1 cellular context compared by ENCODE assay signal in genomic region chr1:1001631-1002300, GRCh38.
TF ChIP-seq lines count a peak whose summit lies in the region.

No MANE protein-coding gene starts in this region.

TF ChIP-seq in HepG2, 621 proteins besides CTCF, POLR2A, EP300 and RAD21 (continued from another document and continues in another):
- TF ChIP-seq MLXIP (CRISPR knock-in tag; IDR thresholded peaks at IDR 0.05; ENCODE audit: borderline replicate concordance) (no peak), BCL6 (CRISPR knock-in tag; IDR thresholded peaks at IDR 0.05) (no peak), XRCC5 (optimal IDR thresholded peaks at IDR 0.05; ENCODE audit: low read length) (peak; percentile 92), ZNF446 (CRISPR knock-in tag; IDR thresholded peaks at IDR 0.05) (no peak), ZNF441 (CRISPR knock-in tag; IDR thresholded peaks at IDR 0.05; ENCODE audit: borderline replicate concordance) (no peak), TRIM22 (IDR thresholded peaks at IDR 0.05) (no peak), HOXA9 (CRISPR knock-in tag; IDR thresholded peaks at IDR 0.05; ENCODE audit: borderline replicate concordance) (no peak), CCDC6 (CRISPR knock-in tag; IDR thresholded peaks at IDR 0.05) (no peak), ETV6 (CRISPR knock-in tag; conservative IDR thresholded peaks at IDR 0.05) (no peak; the same call in 1 of the 2 replicates), ZNF747 (CRISPR knock-in tag; IDR thresholded peaks at IDR 0.05; ENCODE audit: borderline replicate concordance) (no peak), NFIB (CRISPR knock-in tag; IDR thresholded peaks at IDR 0.05; ENCODE audit: borderline replicate concordance) (no peak), FOXK1 (CRISPR knock-in tag; IDR thresholded peaks at IDR 0.05; ENCODE audit: borderline replicate concordance, low read depth) (0 out of 2 replicates have a peak, but pooled peaks have one; percentile 15), CSRNP1 (CRISPR knock-in tag; IDR thresholded peaks at IDR 0.05) (no peak), SATB2 (CRISPR knock-in tag; IDR thresholded peaks at IDR 0.05) (no peak), ATF5 (CRISPR knock-in tag; IDR thresholded peaks at IDR 0.05; ENCODE audit: low read depth) (no peak), HNRNPLL (IDR thresholded peaks at IDR 0.05; ENCODE audit: low read depth, low read length, poor library complexity, severe bottlenecking) (peak; percentile 37), ONECUT2 (CRISPR knock-in tag; IDR thresholded peaks at IDR 0.05) (no peak), ZNF292 (CRISPR knock-in tag; IDR thresholded peaks at IDR 0.05; ENCODE audit: borderline replicate concordance, low read depth) (no peak), ZBTB8A (CRISPR knock-in tag; IDR thresholded peaks at IDR 0.05; ENCODE audit: borderline replicate concordance, low read depth) (no peak), ZNF326 (CRISPR knock-in tag; IDR thresholded peaks at IDR 0.05; ENCODE audit: borderline replicate concordance) (peak; percentile 74; the same call in 1 of the 2 replicates), DNMT3B (CRISPR knock-in tag; conservative IDR thresholded peaks at IDR 0.05) (no peak), KLF15 (CRISPR knock-in tag; IDR thresholded peaks at IDR 0.05; ENCODE audit: borderline replicate concordance) (no peak), FOXC1 (CRISPR knock-in tag; IDR thresholded peaks at IDR 0.05; ENCODE audit: borderline replicate concordance) (no peak), ZNF639 (CRISPR knock-in tag; conservative IDR thresholded peaks at IDR 0.05) (peak; percentile 69; the same call in 1 of the 2 replicates), TBX2 (CRISPR knock-in tag; IDR thresholded peaks at IDR 0.05; ENCODE audit: borderline replicate concordance) (no peak; the same call in 1 of the 2 replicates), PCBP2 (optimal IDR thresholded peaks at IDR 0.05; ENCODE audit: low read depth, low read length, poor library complexity, severe bottlenecking) (no peak), ZNF572 (CRISPR knock-in tag; IDR thresholded peaks at IDR 0.05) (no peak), CENPBD1 (CRISPR knock-in tag; IDR thresholded peaks at IDR 0.05; ENCODE audit: borderline replicate concordance, low read depth) (0 out of 2 replicates have a peak, but pooled peaks have one; percentile 61), RNF2 (conservative IDR thresholded peaks at IDR 0.05; ENCODE audit: low read depth) (no peak), ZNF570 (CRISPR knock-in tag; IDR thresholded peaks at IDR 0.05; ENCODE audit: borderline replicate concordance) (no peak), ZBTB49 (CRISPR knock-in tag; IDR thresholded peaks at IDR 0.05; ENCODE audit: borderline replicate concordance) (no peak), ZNF235 (CRISPR knock-in tag; IDR thresholded peaks at IDR 0.05; ENCODE audit: borderline replicate concordance) (no peak), TOE1 (CRISPR knock-in tag; IDR thresholded peaks at IDR 0.05) (no peak), ZNF629 (CRISPR knock-in tag; conservative IDR thresholded peaks at IDR 0.05) (no peak), HOMEZ (CRISPR knock-in tag; IDR thresholded peaks at IDR 0.05; ENCODE audit: low read depth) (no peak), NR0B2 (CRISPR knock-in tag; IDR thresholded peaks at IDR 0.05) (no peak), PAX8 (CRISPR knock-in tag; IDR thresholded peaks at IDR 0.05; ENCODE audit: borderline replicate concordance) (no peak), ZNF33B (CRISPR knock-in tag; IDR thresholded peaks at IDR 0.05) (no peak), POGK (CRISPR knock-in tag; conservative IDR thresholded peaks at IDR 0.05) (no peak), TSC22D2 (CRISPR knock-in tag; IDR thresholded peaks at IDR 0.05; ENCODE audit: borderline replicate concordance) (no peak), PRDM10 (CRISPR knock-in tag; IDR thresholded peaks at IDR 0.05; ENCODE audit: low read depth) (0 out of 2 replicates have a peak, but pooled peaks have one; percentile 21), ZNF496 (CRISPR knock-in tag; IDR thresholded peaks at IDR 0.05; ENCODE audit: insufficient replicate concordance) (no peak), ZBTB7B (CRISPR knock-in tag; IDR thresholded peaks at IDR 0.05) (peak; percentile 80), KAT8 (CRISPR knock-in tag; IDR thresholded peaks at IDR 0.05) (peak; percentile 52; the same call in 1 of the 2 replicates), CEBPB (IDR thresholded peaks at IDR 0.05; ENCODE audit: borderline replicate concordance, low read depth, low read length) (no peak), RXRA (CRISPR knock-in tag; IDR thresholded peaks at IDR 0.05) (peak; percentile 97)
